20 cellular contexts compared by ENCODE assay signal in the genomic region with DNA sequence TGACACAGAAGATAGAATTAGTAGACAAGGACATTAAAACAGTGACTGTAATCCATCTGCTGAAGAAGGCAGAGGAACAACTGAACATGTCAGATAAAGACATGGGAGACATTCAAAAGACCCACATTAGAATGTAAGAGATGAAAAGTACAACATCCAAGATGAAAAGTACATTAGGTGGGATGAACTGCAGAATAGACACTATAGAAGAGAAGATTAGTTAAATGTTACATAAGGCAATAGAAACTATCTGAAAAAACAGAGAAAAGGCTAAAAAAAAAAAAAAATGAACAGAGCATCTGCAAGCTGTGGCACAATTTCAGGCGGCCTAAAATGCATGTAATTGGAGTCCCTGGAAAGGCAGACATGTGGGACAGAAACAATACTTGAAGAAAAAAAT. TPM values are rescaled to one million over a fixed set of nuclear protein-coding genes. Genes with fewer than 3 reads are reported as not detected.
A peak's percentile ranks its signal among the peaks of the same experiment; 100 is the strongest.
DNase-seq lines count a peak whose midpoint lies in the region; ATAC-seq, FAIRE-seq and TF ChIP-seq lines count a peak whose summit lies in the region.
"Had no signal": no experiment of that assay in that cellular context is flagged by ENCODE, and none has a peak within 500 bp of the region (broad histone marks: within the 10 kb centered on the region; RNA-seq: fewer than 3 reads in every experiment).

No MANE protein-coding gene starts in this region.

- no peaks in the 10 kb centered on the region for H3K27me3 Mint-ChIP-seq in activated T-cell treated with anti-CD3 and anti-CD28 coated beads, Interleukin-2, amount 50 U/mL, for 72 hours (ENCODE audit: low read depth)
- no peaks in the 10 kb centered on the region for H3K27me3 Mint-ChIP-seq in activated T-cell treated with anti-CD3 and anti-CD28 coated beads, Interleukin-2, amount 50 U/mL, for 4 hours (ENCODE audit: low read depth)
- H3K27me3 Mint-ChIP-seq: CD4-positive, alpha-beta memory T cell had no signal

- peaks cover under 1% of the 10 kb centered on the region; the same call in 1 of the 2 replicates for H3K4me1 ChIP-seq in PC-3 (ENCODE audit: insufficient read depth, low read length)
- peaks cover 0 to 2% of the 10 kb centered on the region in 2 experiments; a peak in 3 of 5 replicates for H3K4me1 ChIP-seq in K562 (replicated peaks in 1 of 2; ENCODE audit: control insufficient read depth in 2 of 2, insufficient read depth in 2 of 2, low read length in 2 of 2)

- no peak overlapping the region for H3K27ac ChIP-seq in PC-3 (ENCODE audit: low read length)
- no peak overlapping the region for H3K27ac ChIP-seq in K562 (ENCODE audit: extremely low read depth, low read depth, low read length)
- H3K27ac ChIP-seq: BLaER1, HL-60 had no signal

- no peaks in the 10 kb centered on the region for H3K9me3 Mint-ChIP-seq in activated T-cell treated with anti-CD3 and anti-CD28 coated beads, Interleukin-2, amount 50 U/mL, for 72 hours
- no peaks in the 10 kb centered on the region for H3K9me3 Mint-ChIP-seq in activated T-cell treated with anti-CD3 and anti-CD28 coated beads, Interleukin-2, amount 50 U/mL, for 4 hours
- H3K9me3 Mint-ChIP-seq: GM23338, HFFc6 had no signal

- FAIRE-seq in K562 (lab: Jason Lieb, UNC) = no peak
- FAIRE-seq: H54 had no signal

- ATAC-seq in activated T-cell treated with anti-CD3 and anti-CD28 coated beads, Interleukin-2, amount 50 U/mL, for 72 hours (replicated peaks in 1 of 2) = no peak
- ATAC-seq in activated T-cell treated with anti-CD3 and anti-CD28 coated beads, Interleukin-2, amount 50 U/mL, for 4 hours = no peak
- ATAC-seq in PC-3 = no peak
- no peak for ATAC-seq in K562

- TSS peak; percentile 10 for BruUV-seq in PC-3 (replicated peaks; lab: Mats Ljungman, UMichigan)
- TSS peak; percentile 20 for BruUV-seq in K562 (replicated peaks; lab: Mats Ljungman, UMichigan)

- no peaks in the 10 kb centered on the region for H3K27me3 ChIP-seq in PC-3 (ENCODE audit: low read length)
- no peaks in the 10 kb centered on the region for H3K27me3 ChIP-seq in K562 (ENCODE audit: control insufficient read depth in 2 of 2, insufficient read depth in 2 of 2, low read length in 2 of 2)
- H3K27me3 ChIP-seq: BLaER1 had no signal

- in situ Hi-C loops in K562 (cut with MboI) = no loop called here

- no peaks in the 10 kb centered on the region for H3F3A ChIP-seq in PC-3 (ENCODE audit: low read length, unreplicated experiment)

- intact Hi-C loops in PC-3 (cut with micrococcal nuclease) = no loop called here
- intact Hi-C loops in K562 (cut with micrococcal nuclease) = loop anchor here (10.0 kb wide), 1 partner anchor 272 kb away; no protein-coding TSS in a partner anchor

- CTCF ChIA-PET in PC-3 (lab: Charles Lee) = no interaction called here
- CTCF ChIA-PET in K562 (lab: Yijun Ruan, JAX; ENCODE audit: low intra/inter-chr PET ratio) = no interaction called here

- POLR2A ChIA-PET in PC-3 (lab: Charles Lee; ENCODE audit: unreplicated experiment) = no interaction called here
- POLR2A ChIA-PET in K562 (lab: Yijun Ruan, JAX) = interaction anchor here (1.5 kb wide), 1 partner anchor 11 kb away, joined by 5 read pairs; no protein-coding TSS in a partner anchor

- DNase-seq in activated T-cell treated with anti-CD3 and anti-CD28 coated beads, Interleukin-2, amount 50 U/mL, for 72 hours = no peak
- no peak for DNase-seq in activated T-cell treated with anti-CD3 and anti-CD28 coated beads, Interleukin-2, amount 50 U/mL, for 4 hours
- no peak for DNase-seq in PC-3
- DNase-seq in K562 (ENCODE audit: extremely low read depth in 1 of 4, low spot score in 3 of 4) = no peak
- DNase-seq in NCI-H2107 treated with DMSO at 0.1 percent for 48 hours (lab: John Stamatoyannopoulos, UW; ENCODE audit: unreplicated experiment) = no peak
- DNase-seq in ecto neural progenitor cell (ENCODE audit: low spot score) = no peak
- DNase-seq in glomerular visceral epithelial cell (ENCODE audit: extremely low spot score) = no peak
- DNase-seq: 8988T; CD4-positive, alpha-beta memory T cell; DMS153; DMS79; GDM1; HCEC 1CT; HFFc6 had no signal

- H2AFZ ChIP-seq in PC-3 (ENCODE audit: low read length) (no peak overlapping the region), K562 (ENCODE audit: low read depth, low read length) (no peak overlapping the region)
- H2AFZ ChIP-seq: GM23338 had no signal

- H3K9me2 ChIP-seq in PC-3 (replicated peaks; ENCODE audit: low read length) = no peaks in the 10 kb centered on the region

- no peak for TF ChIP-seq POLR2A in K562 (conservative IDR thresholded peaks at IDR 0.05)

- no peaks in the 10 kb centered on the region for H3K79me2 ChIP-seq in PC-3 (ENCODE audit: low read length)
- no peaks in the 10 kb centered on the region for H3K79me2 ChIP-seq in K562 (ENCODE audit: control insufficient read depth, insufficient read depth, low read length)

- H3K4me3 ChIP-seq in PC-3 (ENCODE audit: low read length) = no peak overlapping the region
- H3K4me3 ChIP-seq in K562 = no peak overlapping the region
- H3K4me3 ChIP-seq: BLaER1, GM23338 had no signal

- no peaks in the 10 kb centered on the region for H3K9me3 ChIP-seq in PC-3 (ENCODE audit: low read length)
- no peaks in the 10 kb centered on the region for H3K9me3 ChIP-seq in K562 (replicated peaks; ENCODE audit: control insufficient read depth, insufficient read depth, low read depth, low read length)
- H3K9me3 ChIP-seq: BLaER1 had no signal

- no peak for TF ChIP-seq EP300 in K562 (IDR thresholded peaks at IDR 0.05; ENCODE audit: low read length)

- H3K36me3 ChIP-seq in PC-3 (ENCODE audit: low read depth, low read length) (peaks cover 6% of the 10 kb centered on the region), K562 (ENCODE audit: control insufficient read depth, insufficient read depth, low read length) (peaks cover 41% of the 10 kb centered on the region)

- H4K20me1 ChIP-seq in PC-3 (ENCODE audit: low read length) (no peaks in the 10 kb centered on the region), K562 (replicated peaks; ENCODE audit: control insufficient read depth, insufficient read depth, low read length) (no peaks in the 10 kb centered on the region)

- peaks cover 5 to 14% of the 10 kb centered on the region in 2 donors for H3K36me3 Mint-ChIP-seq in activated T-cell treated with anti-CD3 and anti-CD28 coated beads, Interleukin-2, amount 50 U/mL, for 72 hours (ENCODE audit: insufficient read depth in 2 of 2)
- peaks cover 34% of the 10 kb centered on the region for H3K36me3 Mint-ChIP-seq in activated T-cell treated with anti-CD3 and anti-CD28 coated beads, Interleukin-2, amount 50 U/mL, for 4 hours (ENCODE audit: insufficient read depth)

- H3K4me2 ChIP-seq in PC-3 (ENCODE audit: low read length) (no peak overlapping the region), K562 (ENCODE audit: insufficient read depth, low read length) (no peak overlapping the region)
- H3K4me2 ChIP-seq: BLaER1, GM23338 had no signal

- H3K4me3 Mint-ChIP-seq in activated T-cell treated with anti-CD3 and anti-CD28 coated beads, Interleukin-2, amount 50 U/mL, for 72 hours = no peak overlapping the region
- H3K4me3 Mint-ChIP-seq in activated T-cell treated with anti-CD3 and anti-CD28 coated beads, Interleukin-2, amount 50 U/mL, for 4 hours = no peak overlapping the region
- H3K4me3 Mint-ChIP-seq: CD14-positive monocyte; CD4-positive, alpha-beta memory T cell; GM23338; HFFc6 had no signal

- H3K9me1 ChIP-seq in K562 (ENCODE audit: control insufficient read depth, insufficient read depth, low read length) = peaks cover 1% of the 10 kb centered on the region

- WGBS in K562 (ENCODE audit: insufficient coverage, low coverage, missing lambda C conversion rate) = 65% methylated on average over 1 of the region's 1 CpG

- TF ChIP-seq CTCF in PC-3 (conservative IDR thresholded peaks at IDR 0.05; ENCODE audit: low read depth, low read length) (no peak), K562 (IDR thresholded peaks at IDR 0.05 in 2 of 3, conservative IDR thresholded peaks at IDR 0.05 in 1 of 3; ENCODE audit: insufficient read depth in 2 of 3, low read depth in 1 of 3, low read length in 3 of 3) (no peak)

- no peak for TF ChIP-seq RAD21 in K562 (CRISPR knock-in tag; conservative IDR thresholded peaks at IDR 0.05 in 1 of 2, IDR thresholded peaks at IDR 0.05 in 1 of 2)

- no peak overlapping the region for H3K9ac ChIP-seq in PC-3 (ENCODE audit: low read length)
- no peak overlapping the region for H3K9ac ChIP-seq in K562 (ENCODE audit: insufficient read depth in 1 of 2, low read depth in 2 of 2, low read length in 2 of 2)
- H3K9ac ChIP-seq: BLaER1 had no signal

- H3K27ac Mint-ChIP-seq in activated T-cell treated with anti-CD3 and anti-CD28 coated beads, Interleukin-2, amount 50 U/mL, for 72 hours = peak overlapping the region; percentile 5
- H3K27ac Mint-ChIP-seq: HFFc6 had no signal

- peaks cover 4% of the 10 kb centered on the region for H3K4me1 Mint-ChIP-seq in activated T-cell treated with anti-CD3 and anti-CD28 coated beads, Interleukin-2, amount 50 U/mL, for 72 hours (ENCODE audit: low read depth)
- H3K4me1 Mint-ChIP-seq in activated T-cell treated with anti-CD3 and anti-CD28 coated beads, Interleukin-2, amount 50 U/mL, for 4 hours (ENCODE audit: low read depth) = peaks cover 6% of the 10 kb centered on the region
- H3K4me1 Mint-ChIP-seq: CD14-positive monocyte had no signal

RNA-seq across cellular contexts. Expression of a gene that starts 21.6 kb away (rescaled TPM):
- 10 to 100 TPM; 79.0 to 84.1 TPM for total RNA-seq in activated T-cell treated with anti-CD3 and anti-CD28 coated beads, Interleukin-2, amount 50 U/mL, for 72 hours
- total RNA-seq in activated T-cell treated with anti-CD3 and anti-CD28 coated beads, Interleukin-2, amount 50 U/mL, for 4 hours = 10 to 100 TPM; 25.9 to 26.9 (median 26.5) TPM
- total RNA-seq in PC-3 (2014; rRNA removed) (40.1 and 47.0 TPM in 2 replicates), K562 (2014; rRNA removed) (67.8 and 89.7 TPM in 2 replicates), K562 (2014; rRNA removed; fragmentation: Illumina TruSeq; extraction: Trizol) (75.8 and 103 TPM in 2 replicates), K562 (2015; rRNA removed; fragmentation: Illumina TruSeq; extraction: Trizol) (101 and 114 TPM in 2 replicates), K562 (2021) (55.3 and 58.0 TPM in 2 replicates)
- total RNA-seq in K562 (2011; cell fraction: chromatin; rRNA removed; ENCODE audit: low replicate concordance) = 62.3 and 136 TPM in 2 replicates
- 36.0 and 40.3 TPM in 2 replicates for total RNA-seq in K562 (2011; cell fraction: nucleolus; rRNA removed)
- 73.5 and 98.2 TPM in 2 replicates for total RNA-seq in K562 (2011; cell fraction: nucleoplasm; rRNA removed)
- polyA plus RNA-seq in K562 (2011; rRNA removed) (57.8 and 85.2 TPM in 2 replicates), K562 (2014; fragmentation: Illumina TruSeq; extraction: Trizol) (86.5 and 159 TPM in 2 replicates), K562 (2014; fragmentation: Nextera tagmentation; extraction: Ambion mirVana) (10 to 100 TPM; 43.2 to 63.4 TPM), K562 (2014; rRNA removed) (81.6 and 99.3 TPM in 2 replicates)
- polyA plus RNA-seq in K562 (2011; cell fraction: cytosol; rRNA removed) = 52.6 and 53.7 TPM in 2 replicates
- polyA plus RNA-seq in K562 (2011; cell fraction: nucleus; rRNA removed) = 57.7 and 63.4 TPM in 2 replicates
- polyA plus RNA-seq in K562 (2012) = 81.3 and 105 TPM in 2 replicates
- polyA minus RNA-seq in K562 (2011; rRNA and poly(A)+ RNA removed) = 47.7 and 54.1 TPM in 2 replicates
- polyA minus RNA-seq in K562 (2011; cell fraction: cytosol; rRNA and poly(A)+ RNA removed) = 25.1 and 34.5 TPM in 2 replicates
- 26.9 and 36.3 TPM in 2 replicates for polyA minus RNA-seq in K562 (2011; cell fraction: nucleus; rRNA and poly(A)+ RNA removed)

RNA-seq across cellular contexts. Expression of a gene that starts 46.7 kb away (rescaled TPM):
- 1 to 10 TPM in 1 of 2 donors, under 1 TPM in 1; 0.53 to 1.0 TPM for total RNA-seq in activated T-cell treated with anti-CD3 and anti-CD28 coated beads, Interleukin-2, amount 50 U/mL, for 72 hours
- total RNA-seq in activated T-cell treated with anti-CD3 and anti-CD28 coated beads, Interleukin-2, amount 50 U/mL, for 4 hours = under 1 TPM; 0.27 to 0.46 (median 0.37) TPM
- not detected in 2 replicates for total RNA-seq in PC-3 (2014; rRNA removed)
- 0.32 TPM in 1 of 2 replicates, not detected in the other for total RNA-seq in K562 (2011; cell fraction: chromatin; rRNA removed; ENCODE audit: low replicate concordance)
- total RNA-seq in K562 (2011; cell fraction: nucleolus; rRNA removed) = not detected in 2 replicates
- not detected in 2 replicates for total RNA-seq in K562 (2011; cell fraction: nucleoplasm; rRNA removed)
- 0.08 TPM in 1 of 2 replicates, not detected in the other for total RNA-seq in K562 (2014; rRNA removed)
- total RNA-seq in K562 (2014; rRNA removed; fragmentation: Illumina TruSeq; extraction: Trizol) = not detected in 2 replicates
- total RNA-seq in K562 (2015; rRNA removed; fragmentation: Illumina TruSeq; extraction: Trizol) = not detected in 2 replicates
- total RNA-seq in K562 (2021) = 0.09 TPM in 1 of 2 replicates, not detected in the other
- polyA plus RNA-seq in K562 (2011; rRNA removed) = not detected in 2 replicates
- polyA plus RNA-seq in K562 (2011; cell fraction: cytosol; rRNA removed) = 0.04 TPM in 1 of 2 replicates, not detected in the other
- polyA plus RNA-seq in K562 (2011; cell fraction: nucleus; rRNA removed) = 0.11 and 0.31 TPM in 2 replicates
- polyA plus RNA-seq in K562 (2012) = 0.21 and 0.39 TPM in 2 replicates
- not detected in 2 replicates for polyA plus RNA-seq in K562 (2014; fragmentation: Illumina TruSeq; extraction: Trizol)
- polyA plus RNA-seq in K562 (2014; fragmentation: Nextera tagmentation; extraction: Ambion mirVana) = not detected
- 0.05 and 0.24 TPM in 2 replicates for polyA plus RNA-seq in K562 (2014; rRNA removed)
- not detected in 2 replicates for polyA minus RNA-seq in K562 (2011; rRNA and poly(A)+ RNA removed)
- polyA minus RNA-seq in K562 (2011; cell fraction: cytosol; rRNA and poly(A)+ RNA removed) = not detected in 2 replicates
- not detected in 2 replicates for polyA minus RNA-seq in K562 (2011; cell fraction: nucleus; rRNA and poly(A)+ RNA removed)
- total RNA-seq: HFFc6, HT1080 had no signal
